Comparison of ENCODE assay signal across 1 cellular context in the genomic region with DNA sequence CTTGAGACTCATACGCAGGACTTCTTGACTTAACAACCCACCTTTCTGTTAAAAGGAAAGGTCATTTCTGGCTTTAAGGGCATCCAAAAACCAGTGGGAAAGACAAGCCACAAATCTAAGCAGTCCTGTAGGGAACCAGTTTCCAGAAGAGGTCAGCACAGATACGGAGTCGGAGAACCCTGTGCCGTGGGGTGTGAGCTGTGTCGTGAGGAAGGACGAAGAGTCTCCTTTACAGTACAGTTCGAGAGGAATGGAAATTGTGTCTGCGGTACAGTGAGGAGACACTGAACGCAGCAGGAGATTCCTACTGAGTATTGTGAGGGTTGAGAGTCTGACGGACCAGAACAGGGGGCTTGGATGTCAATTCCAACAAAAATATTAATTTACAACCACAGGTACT.
TF ChIP-seq lines count a peak whose summit lies in the region.

No MANE protein-coding gene starts in this region.

TF ChIP-seq in H1, 55 proteins besides CTCF, POLR2A, EP300 and RAD21:
- TF ChIP-seq TAF7 (optimal IDR thresholded peaks at IDR 0.05; ENCODE audit: borderline replicate concordance, low read depth, low read length) (no peak), POLR2AphosphoS5 (IDR thresholded peaks at IDR 0.05; ENCODE audit: low read depth, low read length) (peak; percentile 55; the same call in 1 of the 2 replicates)
